8 cellular contexts compared by ENCODE assay signal in genomic region chr19:34232566-34233481, GRCh38. TPM values are rescaled to one million over a fixed set of nuclear protein-coding genes. Genes with fewer than 3 reads are reported as not detected.
A peak's percentile ranks its signal among the peaks of the same experiment; 100 is the strongest.
DNase-seq lines count a peak whose midpoint lies in the region; ATAC-seq and TF ChIP-seq lines count a peak whose summit lies in the region.

No MANE protein-coding gene starts in this region.

- H3K36me3 ChIP-seq in cardiac muscle cell, result peaks cover 23% of the 10 kb centered on the region

- peak overlapping the region; percentile 54 for H3K27ac ChIP-seq in cardiac muscle cell

- no peaks in the 10 kb centered on the region for H3K27me3 ChIP-seq in cardiac muscle cell

- H3K9me3 ChIP-seq in cardiac muscle cell (ENCODE audit: low read depth), result no peaks in the 10 kb centered on the region

- ATAC-seq in activated naive CD4-positive, alpha-beta T cell treated with anti-CD3 and anti-CD28 coated beads, Interleukin-2, amount 50 U/mL, for 72 hours, result peak; percentile 85 to 88

- peaks cover 6 to 15% of the 10 kb centered on the region in 2 donors for H3K36me3 Mint-ChIP-seq in activated naive CD4-positive, alpha-beta T cell treated with anti-CD3 and anti-CD28 coated beads, Interleukin-2, amount 50 U/mL, for 72 hours

- no peaks in the 10 kb centered on the region for H3K9me3 Mint-ChIP-seq in activated naive CD4-positive, alpha-beta T cell treated with anti-CD3 and anti-CD28 coated beads, Interleukin-2, amount 50 U/mL, for 72 hours

- no peak for TF ChIP-seq CTCF in cardiac muscle cell (IDR thresholded peaks at IDR 0.05; ENCODE audit: low read depth, low read length)

- DNase-seq in activated CD4-positive, alpha-beta T cell treated with anti-CD3 and anti-CD28 coated beads for 48 hours, result peak; percentile 43
- DNase-seq in activated CD4-positive, alpha-beta T cell treated with anti-CD3 and anti-CD28 coated beads for 1 hour, result no peak
- DNase-seq in HT1080 (ENCODE audit: low read depth) (peak; percentile 96), cardiac muscle cell (ENCODE audit: low read depth in 1 of 2, low spot score in 1 of 2) (peak in 1 of 2 donors; percentile 92), renal cortical epithelial cell (ENCODE audit: low read depth) (peak; percentile 95), 8988T (no peak)
- peak in 1 of 2 donors; percentile 20 for DNase-seq in activated naive CD4-positive, alpha-beta T cell treated with anti-CD3 and anti-CD28 coated beads, Interleukin-2, amount 50 U/mL, for 72 hours (ENCODE audit: low spot score in 2 of 2)
- DNase-seq in activated effector memory CD4-positive, alpha-beta T cell treated with Interleukin-2 at 50 U/mL for 16 hours, result no peak

- H3K4me1 ChIP-seq in cardiac muscle cell (ENCODE audit: low read depth), result no peaks in the 10 kb centered on the region

- H3K4me3 ChIP-seq in cardiac muscle cell, result no peak overlapping the region

- H3K27ac Mint-ChIP-seq in activated naive CD4-positive, alpha-beta T cell treated with anti-CD3 and anti-CD28 coated beads, Interleukin-2, amount 50 U/mL, for 72 hours, result peak overlapping the region; percentile 72 to 74

RNA-seq across cellular contexts. Expression of gene GARRE1, which starts 21.5 kb away (rescaled TPM):
- total RNA-seq in HT1080 (2014; rRNA removed; shearing (Covaris generic)), result 7.5 and 8.1 TPM in 2 replicates
- 6.3 and 8.1 TPM in 2 replicates for polyA plus RNA-seq in HT1080 (2015; cell fraction: cytosol; rRNA removed)
- 13.0 and 15.7 TPM in 2 replicates for polyA plus RNA-seq in HT1080 (2015; cell fraction: nucleus; rRNA removed)
- 10 to 100 TPM; 11.7 to 15.0 TPM for total RNA-seq in activated naive CD4-positive, alpha-beta T cell treated with anti-CD3 and anti-CD28 coated beads, Interleukin-2, amount 50 U/mL, for 72 hours
- total RNA-seq in cardiac muscle cell, result 21.6 and 28.6 TPM in 2 replicates
- polyA plus RNA-seq in cardiac muscle cell, result 7.9 and 15.1 TPM in 2 replicates
- 8.9 and 19.7 TPM in 2 replicates for total RNA-seq in renal cortical epithelial cell

Comparison
In these comparisons a context has a peak if more than half of its experiments do, and no peak if none do; other contexts are left out.
1. DNase-seq: peak in activated CD4-positive, alpha-beta T cell treated with anti-CD3 and anti-CD28 coated beads for 48 hours (single experiment), HT1080 (single experiment) and renal cortical epithelial cell (single experiment); none in activated CD4-positive, alpha-beta T cell treated with anti-CD3 and anti-CD28 coated beads for 1 hour (single experiment), 8988T (single experiment) and activated effector memory CD4-positive, alpha-beta T cell treated with Interleukin-2 at 50 U/mL for 16 hours (single experiment).